In the genomic region with DNA sequence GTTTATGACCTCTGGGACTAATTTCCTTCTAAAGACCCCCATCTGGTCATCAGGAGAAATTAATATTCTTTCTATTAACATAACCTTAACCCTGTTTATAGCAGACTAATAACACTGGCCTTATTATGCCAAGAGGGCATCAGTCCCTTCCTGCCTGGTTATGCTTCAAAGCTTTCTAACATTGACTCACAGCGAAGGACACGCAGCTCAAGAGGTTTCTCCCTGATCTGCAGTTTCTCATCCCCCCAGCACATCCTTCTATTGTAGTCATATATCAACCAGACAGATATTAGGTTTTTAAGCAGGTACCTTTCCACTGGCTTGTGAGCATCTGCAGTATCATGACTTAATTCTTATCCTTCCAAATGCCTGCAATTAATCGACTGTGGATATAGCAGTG, we compare ENCODE assay signal across 21 cellular contexts.
DNase-seq lines count a peak whose midpoint lies in the region; ATAC-seq lines count a peak whose summit lies in the region.
"Had no signal": no experiment of that assay in that cellular context is flagged by ENCODE, and none has a peak within 500 bp of the region (broad histone marks: within the 10 kb centered on the region; RNA-seq: fewer than 3 reads in every experiment).

No MANE protein-coding gene starts in this region.

- ATAC-seq in GM18499 (IDR thresholded peaks at IDR 0.05; ENCODE audit: insufficient read depth, unreplicated experiment) (peak; percentile 43), GM19468 (IDR thresholded peaks at IDR 0.05; ENCODE audit: extremely low read depth, unreplicated experiment) (peak; percentile 43), HG03196 (IDR thresholded peaks at IDR 0.05; ENCODE audit: unreplicated experiment) (peak; percentile 55), HG03135 (IDR thresholded peaks at IDR 0.05; ENCODE audit: unreplicated experiment) (no peak), HG03457 (IDR thresholded peaks at IDR 0.05; ENCODE audit: unreplicated experiment) (no peak)
- ATAC-seq: GM23338, heart right ventricle, lower lobe of right lung, right lobe of liver had no signal

- DNase-seq in kidney tubule cell (ENCODE audit: low spot score) = peak; percentile 53
- no peak for DNase-seq in OCI-M2 (lab: John Stamatoyannopoulos, UW; ENCODE audit: unreplicated experiment)
- no peak for DNase-seq in NCI-H748 (lab: John Stamatoyannopoulos, UW; ENCODE audit: unreplicated experiment)
- DNase-seq: activated CD4-positive, alpha-beta T cell treated with anti-CD3 and anti-CD28 coated beads, Interleukin-2, amount 50 U/mL, for 4 hours; activated gamma-delta T cell; cortex of kidney; heart right ventricle; lower lobe of right lung; NCI-H1105; NCI-H524; occipital lobe; right lobe of liver; stimulated activated CD4-positive, alpha-beta T cell treated with anti-CD3 and anti-CD28 coated beads, Interleukin-15, amount 100 ng/mL, for 24 hours; T-helper 1 cell; tibial artery had no signal

Comparison
In these comparisons a context has a peak if more than half of its experiments do, and no peak if none do; other contexts are left out.
1. ATAC-seq: peak in GM18499 (single experiment), GM19468 (single experiment) and HG03196 (single experiment); none in HG03135 (single experiment) and HG03457 (single experiment).